In genomic region chr15:78875107-78875914, GRCh38 we compare ENCODE assay signal across 8 cellular contexts. TPM values are rescaled to one million over a fixed set of nuclear protein-coding genes. Genes with fewer than 3 reads are reported as not detected.
DNase-seq lines count a peak whose midpoint lies in the region; ATAC-seq and TF ChIP-seq lines count a peak whose summit lies in the region.

No MANE protein-coding gene starts in this region.

- H3K4me1 Mint-ChIP-seq in activated CD4-positive, alpha-beta T cell treated with anti-CD3 and anti-CD28 coated beads for 36 hours = peaks cover 53% of the 10 kb centered on the region
- peaks cover 49% of the 10 kb centered on the region for H3K4me1 Mint-ChIP-seq in activated CD8-positive, alpha-beta T cell treated with anti-CD3 and anti-CD28 coated beads for 36 hours (ENCODE audit: low read depth)

- H3K27me3 Mint-ChIP-seq in activated CD4-positive, alpha-beta T cell treated with anti-CD3 and anti-CD28 coated beads for 36 hours = no peaks in the 10 kb centered on the region
- no peaks in the 10 kb centered on the region for H3K27me3 Mint-ChIP-seq in activated CD8-positive, alpha-beta T cell treated with anti-CD3 and anti-CD28 coated beads for 36 hours

- POLR2A ChIA-PET in activated CD4-positive, alpha-beta T cell treated with anti-CD3 and anti-CD28 coated beads for 36 hours (lab: Charles Lee) = interaction anchor here (0.6 kb wide), 1 partner anchor 30 kb away, joined by 3 read pairs; no protein-coding TSS in a partner anchor
- POLR2A ChIA-PET in activated CD8-positive, alpha-beta T cell treated with anti-CD3 and anti-CD28 coated beads for 36 hours (lab: Charles Lee) = interaction anchor here (1.2 to 3.7 kb wide), 4 partner anchors 7 to 18 kb away, joined by 4 to 17 read pairs (median 8); no protein-coding TSS in a partner anchor

- H3K36me3 Mint-ChIP-seq in activated CD4-positive, alpha-beta T cell treated with anti-CD3 and anti-CD28 coated beads for 36 hours (ENCODE audit: low read depth) = peaks cover 31% of the 10 kb centered on the region
- H3K36me3 Mint-ChIP-seq in activated CD8-positive, alpha-beta T cell treated with anti-CD3 and anti-CD28 coated beads for 36 hours (ENCODE audit: low read depth) = peaks cover 40% of the 10 kb centered on the region

- H3K9me3 Mint-ChIP-seq in activated CD4-positive, alpha-beta T cell treated with anti-CD3 and anti-CD28 coated beads for 36 hours (ENCODE audit: low read depth) = no peaks in the 10 kb centered on the region
- no peaks in the 10 kb centered on the region for H3K9me3 Mint-ChIP-seq in activated CD8-positive, alpha-beta T cell treated with anti-CD3 and anti-CD28 coated beads for 36 hours

- intact Hi-C loops in activated CD4-positive, alpha-beta T cell treated with anti-CD3 and anti-CD28 coated beads for 36 hours (cut with DNase I, micrococcal nuclease) = loop anchor here in 1 of 2 experiments (10.0 kb wide), 2 partner anchors 1089 to 1279 kb away; partner anchors contain the start of gene FAH
- intact Hi-C loops in activated CD8-positive, alpha-beta T cell treated with anti-CD3 and anti-CD28 coated beads for 36 hours (cut with micrococcal nuclease) = no loop called here

- TF ChIP-seq CTCF in activated CD8-positive, alpha-beta T cell treated with anti-CD3 and anti-CD28 coated beads for 36 hours (IDR thresholded peaks at IDR 0.05) = no peak

- H3K4me1 ChIP-seq in iPS-18a (ENCODE audit: control insufficient read depth, low read depth, low read length) (peaks cover 33% of the 10 kb centered on the region), stomach smooth muscle (ENCODE audit: control insufficient read depth, insufficient read depth, low read length) (peaks cover 23% of the 10 kb centered on the region)

- no peaks in the 10 kb centered on the region for H3K27me3 ChIP-seq in iPS-18a (ENCODE audit: control insufficient read depth, insufficient read depth, low read length)
- H3K27me3 ChIP-seq in stomach smooth muscle (ENCODE audit: control insufficient read depth in 1 of 2, insufficient read depth in 2 of 2, low read length in 2 of 2) = no peaks in the 10 kb centered on the region

- CTCF ChIA-PET in activated CD4-positive, alpha-beta T cell treated with anti-CD3 and anti-CD28 coated beads for 36 hours (lab: Charles Lee) = interaction anchor here (0.6 to 3.8 kb wide), 2 partner anchors 15 to 69 kb away, joined by 3 to 20 read pairs; no protein-coding TSS in a partner anchor
- CTCF ChIA-PET in activated CD8-positive, alpha-beta T cell treated with anti-CD3 and anti-CD28 coated beads for 36 hours (lab: Charles Lee) = no interaction called here

- H3K4me3 Mint-ChIP-seq in activated CD4-positive, alpha-beta T cell treated with anti-CD3 and anti-CD28 coated beads for 36 hours = peak overlapping the region; percentile 99
- H3K4me3 Mint-ChIP-seq in activated CD8-positive, alpha-beta T cell treated with anti-CD3 and anti-CD28 coated beads for 36 hours = peak overlapping the region; percentile 89

- peaks cover 8% of the 10 kb centered on the region for H3K36me3 ChIP-seq in iPS-18a (ENCODE audit: control insufficient read depth, low read depth, low read length)
- no peaks in the 10 kb centered on the region for H3K36me3 ChIP-seq in stomach smooth muscle (ENCODE audit: control insufficient read depth in 2 of 2, insufficient read depth in 2 of 2, low read length in 2 of 2)

- H3K4me3 ChIP-seq in iPS-18a (ENCODE audit: low read length) (peak overlapping the region; percentile 95), stomach smooth muscle (ENCODE audit: low read length in 2 of 2) (peak overlapping the region; percentile 38 to 98)

- H3K27ac ChIP-seq in iPS-18a (ENCODE audit: low read length) (peak overlapping the region; percentile 33), stomach smooth muscle (ENCODE audit: low read length) (no peak overlapping the region)

- peak; percentile 32 for DNase-seq in activated CD4-positive, alpha-beta T cell treated with anti-CD3 and anti-CD28 coated beads for 36 hours
- no peak for DNase-seq in activated CD4-positive, alpha-beta T cell treated with anti-CD3 and anti-CD28 coated beads, Interleukin-2, amount 50 U/mL, for 1 hour
- DNase-seq in activated CD8-positive, alpha-beta T cell treated with anti-CD3 and anti-CD28 coated beads for 36 hours = peak; percentile 18
- no peak for DNase-seq in NCI-H2081 (lab: John Stamatoyannopoulos, UW)

- H3K9me3 ChIP-seq in iPS-18a (ENCODE audit: control insufficient read depth, low read depth, low read length) (no peaks in the 10 kb centered on the region), stomach smooth muscle (ENCODE audit: control insufficient read depth in 2 of 2, low read length in 2 of 2) (no peaks in the 10 kb centered on the region)

- H3K27ac Mint-ChIP-seq in activated CD4-positive, alpha-beta T cell treated with anti-CD3 and anti-CD28 coated beads for 36 hours = peak overlapping the region; percentile 99
- peak overlapping the region; percentile 100 for H3K27ac Mint-ChIP-seq in activated CD8-positive, alpha-beta T cell treated with anti-CD3 and anti-CD28 coated beads for 36 hours

- peak overlapping the region; percentile 100 for H3K9ac ChIP-seq in iPS-18a (ENCODE audit: low read length)
- no peak overlapping the region for H3K9ac ChIP-seq in stomach smooth muscle (ENCODE audit: low read length in 2 of 2)

- ATAC-seq in activated CD4-positive, alpha-beta T cell treated with anti-CD3 and anti-CD28 coated beads for 36 hours = no peak
- no peak for ATAC-seq in activated CD8-positive, alpha-beta T cell treated with anti-CD3 and anti-CD28 coated beads for 36 hours
- ATAC-seq in GM21786 (IDR thresholded peaks at IDR 0.05; ENCODE audit: unreplicated experiment) = no peak
- ATAC-seq in GM19328 (IDR thresholded peaks at IDR 0.05; ENCODE audit: unreplicated experiment) = no peak

RNA-seq across cellular contexts. Expression of gene MORF4L1, which starts 2.6 kb away (rescaled TPM):
- total RNA-seq in activated CD4-positive, alpha-beta T cell treated with anti-CD3 and anti-CD28 coated beads for 36 hours = 100 to 1,000 TPM; 260 to 353 TPM
- 100 to 1,000 TPM; 236 to 247 TPM for total RNA-seq in activated CD8-positive, alpha-beta T cell treated with anti-CD3 and anti-CD28 coated beads for 36 hours

Comparison
In these comparisons a context has a peak if more than half of its experiments do, and no peak if none do; other contexts are left out.
1. DNase-seq: peak in activated CD4-positive, alpha-beta T cell treated with anti-CD3 and anti-CD28 coated beads for 36 hours (single experiment) and activated CD8-positive, alpha-beta T cell treated with anti-CD3 and anti-CD28 coated beads for 36 hours (single experiment); none in activated CD4-positive, alpha-beta T cell treated with anti-CD3 and anti-CD28 coated beads, Interleukin-2, amount 50 U/mL, for 1 hour (single experiment) and NCI-H2081 (0 of 2).